14 cellular contexts compared by ENCODE assay signal in genomic region chr14:89360277-89360676, GRCh38. TPM values are rescaled to one million over a fixed set of nuclear protein-coding genes. Genes with fewer than 3 reads are reported as not detected.
DNase-seq lines count a peak whose midpoint lies in the region; ATAC-seq and TF ChIP-seq lines count a peak whose summit lies in the region.
"Had no signal": no experiment of that assay in that cellular context is flagged by ENCODE, and none has a peak within 500 bp of the region (broad histone marks: within the 10 kb centered on the region; RNA-seq: fewer than 3 reads in every experiment).

No MANE protein-coding gene starts in this region.

- no peak for TF ChIP-seq EP300 in sigmoid colon (IDR thresholded peaks at IDR 0.05)

- peaks cover 28 to 70% (median 46%) of the 10 kb centered on the region in 4 donors for H3K4me1 Mint-ChIP-seq in CD4-positive, CD25-positive, alpha-beta regulatory T cell
- H3K4me1 Mint-ChIP-seq in GM23338 (peaks cover 41% of the 10 kb centered on the region), brain (peaks cover 27% of the 10 kb centered on the region)

- no peak overlapping the region for H3K4me2 ChIP-seq in GM23338

- no peak overlapping the region for H2AFZ ChIP-seq in GM23338

- DNase-seq in CD4-positive, CD25-positive, alpha-beta regulatory T cell, result no peak
- DNase-seq in GM23338 (ENCODE audit: low spot score) (no peak), sigmoid colon (no peak), hepatic stellate cell (ENCODE audit: low spot score) (no peak), dermis blood vessel endothelial cell (no peak), NCI-H526 treated with DMSO at 0.1 percent for 48 hours (lab: John Stamatoyannopoulos, UW) (no peak)
- DNase-seq: BE2C, NCI-H187, NCI-H446 treated with DMSO at 0.1 percent for 48 hours, occipital lobe, SHP77, T-helper 17 cell, thyroid gland had no signal

- intact Hi-C loops in sigmoid colon (cut with DNase I), result no loop called here

- H3K27ac Mint-ChIP-seq in CD4-positive, CD25-positive, alpha-beta regulatory T cell, result peak overlapping the region in 2 of 3 donors; percentile 13 to 20
- no peak overlapping the region for H3K27ac Mint-ChIP-seq in GM23338
- H3K27ac Mint-ChIP-seq in brain, result peak overlapping the region in 3 of 5 experiments; percentile 32 to 92 (median 51)

- TF ChIP-seq CTCF in GM23338 (conservative IDR thresholded peaks at IDR 0.05; ENCODE audit: low read depth in 2 of 2) (no peak), brain (conservative IDR thresholded peaks at IDR 0.05) (no peak), sigmoid colon (IDR thresholded peaks at IDR 0.05) (no peak)

- no peaks in the 10 kb centered on the region for H3K9me3 ChIP-seq in CD4-positive, CD25-positive, alpha-beta regulatory T cell (ENCODE audit: control insufficient read depth in 2 of 2, low read length in 2 of 2)
- no peaks in the 10 kb centered on the region for H3K9me3 ChIP-seq in sigmoid colon
- H3K9me3 ChIP-seq: BE2C, thyroid gland had no signal

- H3K4me3 Mint-ChIP-seq in CD4-positive, CD25-positive, alpha-beta regulatory T cell, result peak overlapping the region in 1 of 4 donors; percentile 47
- H3K4me3 Mint-ChIP-seq in GM23338 (no peak overlapping the region), brain (no peak overlapping the region)
- H3K4me3 Mint-ChIP-seq: T-helper 17 cell had no signal

- H3K4me3 ChIP-seq in CD4-positive, CD25-positive, alpha-beta regulatory T cell (ENCODE audit: low read depth, low read length), result no peak overlapping the region
- no peak overlapping the region for H3K4me3 ChIP-seq in GM23338
- no peak overlapping the region for H3K4me3 ChIP-seq in sigmoid colon
- H3K4me3 ChIP-seq: thyroid gland had no signal

- peaks cover 11% of the 10 kb centered on the region for H3F3A ChIP-seq in GM23338 (replicated peaks; ENCODE audit: low read depth)

- no peak for TF ChIP-seq POLR2A in sigmoid colon (IDR thresholded peaks at IDR 0.05)

- H3K27ac ChIP-seq in CD4-positive, CD25-positive, alpha-beta regulatory T cell (ENCODE audit: insufficient read depth, low read length, poor library complexity, severe bottlenecking), result no peak overlapping the region
- H3K27ac ChIP-seq in GM23338 (ENCODE audit: low read depth), result peak overlapping the region; percentile 19; the same call in 1 of the 2 replicates
- peak overlapping the region in 3 of 4 donors; percentile 21 to 40 (median 40) for H3K27ac ChIP-seq in sigmoid colon
- H3K27ac ChIP-seq: thyroid gland had no signal

- peaks cover 10% of the 10 kb centered on the region; the same call in 1 of the 2 replicates for H3K9me2 ChIP-seq in GM23338 (ENCODE audit: insufficient read depth)

- H3K27me3 Mint-ChIP-seq in CD4-positive, CD25-positive, alpha-beta regulatory T cell, result no peaks in the 10 kb centered on the region
- H3K27me3 Mint-ChIP-seq in GM23338 (ENCODE audit: insufficient read depth, low read depth, poor library complexity) (peaks cover 19% of the 10 kb centered on the region), brain (no peaks in the 10 kb centered on the region)
- H3K27me3 Mint-ChIP-seq: T-helper 17 cell had no signal

- H3K9me3 Mint-ChIP-seq in CD4-positive, CD25-positive, alpha-beta regulatory T cell, result peaks cover 0 to 1% (median 0%) of the 10 kb centered on the region in 7 donors
- peaks cover 9% of the 10 kb centered on the region; the same call in 2 of the 3 replicates for H3K9me3 Mint-ChIP-seq in GM23338
- peaks cover 5 to 17% (median 6%) of the 10 kb centered on the region in 5 experiments for H3K9me3 Mint-ChIP-seq in brain

- peaks cover 26% of the 10 kb centered on the region for H4K20me1 ChIP-seq in GM23338 (replicated peaks; ENCODE audit: insufficient read depth)

- peaks cover 3% of the 10 kb centered on the region for H3K36me3 ChIP-seq in CD4-positive, CD25-positive, alpha-beta regulatory T cell (ENCODE audit: control insufficient read depth, insufficient read depth, low read length)
- H3K36me3 ChIP-seq in GM23338 (ENCODE audit: insufficient read depth), result no peaks in the 10 kb centered on the region
- H3K36me3 ChIP-seq in sigmoid colon, result no peaks in the 10 kb centered on the region
- H3K36me3 ChIP-seq: BE2C, thyroid gland had no signal

- 76 to 89% methylated on average over 3 of the region's 3 CpGs for WGBS in sigmoid colon, 2 donors

- H3K4me1 ChIP-seq in CD4-positive, CD25-positive, alpha-beta regulatory T cell (ENCODE audit: control insufficient read depth, insufficient read depth, low read length, poor library complexity, severe bottlenecking), result peaks cover 10% of the 10 kb centered on the region
- H3K4me1 ChIP-seq in GM23338 (ENCODE audit: insufficient read depth) (peaks cover 16% of the 10 kb centered on the region), sigmoid colon (peaks cover 0 to 29% (median 21%) of the 10 kb centered on the region in 4 donors)
- H3K4me1 ChIP-seq: BE2C had no signal

- peaks cover 74% of the 10 kb centered on the region for H3K79me2 ChIP-seq in GM23338 (replicated peaks; ENCODE audit: insufficient read depth)

- H3K36me3 Mint-ChIP-seq in CD4-positive, CD25-positive, alpha-beta regulatory T cell, result no peaks in the 10 kb centered on the region
- H3K36me3 Mint-ChIP-seq in GM23338 (ENCODE audit: low read depth), result peaks cover 62% of the 10 kb centered on the region
- peaks cover 54% of the 10 kb centered on the region for H3K36me3 Mint-ChIP-seq in brain

- no peak for ATAC-seq in CD4-positive, CD25-positive, alpha-beta regulatory T cell (ENCODE audit: low read depth in 2 of 2)
- no peak for ATAC-seq in GM23338
- ATAC-seq: T-helper 17 cell had no signal

- no peaks in the 10 kb centered on the region for H3K27me3 ChIP-seq in CD4-positive, CD25-positive, alpha-beta regulatory T cell (ENCODE audit: control insufficient read depth, insufficient read depth, low read length)
- H3K27me3 ChIP-seq in GM23338 (ENCODE audit: insufficient read depth) (no peaks in the 10 kb centered on the region), sigmoid colon (no peaks in the 10 kb centered on the region)
- H3K27me3 ChIP-seq: BE2C, thyroid gland had no signal

TF ChIP-seq in GM23338, 12 proteins besides CTCF, POLR2A, EP300 and RAD21:
- TF ChIP-seq ZNF114 (CRISPR knock-in tag; IDR thresholded peaks at IDR 0.05) (no peak), ZNF331 (CRISPR knock-in tag; IDR thresholded peaks at IDR 0.05; ENCODE audit: low read depth) (no peak), CREB1 (CRISPR knock-in tag; IDR thresholded peaks at IDR 0.05; ENCODE audit: low read depth) (no peak), STAT1 (IDR thresholded peaks at IDR 0.05; ENCODE audit: unreplicated experiment) (no peak), POLR2AphosphoS5 (IDR thresholded peaks at IDR 0.05; ENCODE audit: low read depth) (no peak)
TF ChIP-seq in GM23338: peak in this region for 0.

RNA-seq across cellular contexts. Expression of gene FOXN3, which starts 56.8 kb away (rescaled TPM):
- 203 TPM for total RNA-seq in CD4-positive, CD25-positive, alpha-beta regulatory T cell
- polyA plus RNA-seq in CD4-positive, CD25-positive, alpha-beta regulatory T cell, result 100 to 1,000 TPM; 108 to 126 (median 110) TPM
- 149 and 167 TPM in 2 replicates for total RNA-seq in GM23338 (2014; rRNA removed; shearing (Covaris generic))
- polyA plus RNA-seq in GM23338 (2016; fragmentation: Nextera tagmentation; extraction: Ambion mirVana), result 88.3 and 98.9 TPM in 2 replicates
- 46.4 TPM for polyA plus RNA-seq in brain (ENCODE audit: insufficient read depth, low read depth, low replicate concordance)
- total RNA-seq in sigmoid colon, result 100 to 1,000 TPM; 104 to 146 (median 113) TPM
- polyA plus RNA-seq in sigmoid colon, result 10 to 100 TPM; 24.6 to 33.6 (median 25.7) TPM
- total RNA-seq in dermis blood vessel endothelial cell, result 25.9 and 39.5 TPM in 2 replicates
